Comparison of ENCODE assay signal across 11 cellular contexts in genomic region chr18:6741290-6741689, GRCh38. TPM values are rescaled to one million over a fixed set of nuclear protein-coding genes. Genes with fewer than 3 reads are reported as not detected.
A peak's percentile ranks its signal among the peaks of the same experiment; 100 is the strongest.
DNase-seq lines count a peak whose midpoint lies in the region; ATAC-seq and TF ChIP-seq lines count a peak whose summit lies in the region.
"Had no signal": no experiment of that assay in that cellular context is flagged by ENCODE, and none has a peak within 500 bp of the region (broad histone marks: within the 10 kb centered on the region; RNA-seq: fewer than 3 reads in every experiment).

No MANE protein-coding gene starts in this region.

- no peak for TF ChIP-seq CTCF in AG04450 (IDR thresholded peaks at IDR 0.05; ENCODE audit: low read depth, low read length)
- no peak for TF ChIP-seq CTCF in Panc1 (IDR thresholded peaks at IDR 0.05)
- no peak for TF ChIP-seq CTCF in esophagus squamous epithelium (IDR thresholded peaks at IDR 0.05)
- no peak for TF ChIP-seq CTCF in nephron (IDR thresholded peaks at IDR 0.05; ENCODE audit: unreplicated experiment in 3 of 3)

- peak overlapping the region; percentile 97 to 98 (median 97) for H3K27ac Mint-ChIP-seq in nephron
- H3K27ac Mint-ChIP-seq: CD14-positive monocyte had no signal

- H3K4me1 ChIP-seq in Panc1 (ENCODE audit: control insufficient read depth, insufficient read depth, low read length) (no peaks in the 10 kb centered on the region), esophagus squamous epithelium (peaks cover 0 to 21% (median 17%) of the 10 kb centered on the region in 3 donors)

- no peak for ATAC-seq in Panc1

- no peaks in the 10 kb centered on the region for H3K9me3 Mint-ChIP-seq in nephron

- CTCF ChIA-PET in AG04450 (lab: Charles Lee) (interaction anchor here (0.8 to 1.3 kb wide), 4 partner anchors 9 to 198 kb away, joined by 3 to 6 read pairs (median 4); no protein-coding TSS in a partner anchor), Panc1 (lab: Charles Lee) (no interaction called here)

- BruUV-seq in Panc1 (replicated peaks; lab: Mats Ljungman, UMichigan) = no TSS peak

- DNase-seq in AG04450 (ENCODE audit: low read depth, low spot score) (peak; percentile 95), Panc1 (ENCODE audit: low read depth, low spot score) (peak; percentile 24), esophagus squamous epithelium (lab: John Stamatoyannopoulos, UW) (no peak), NCI-H345 treated with DMSO at 0.1 percent for 48 hours (lab: John Stamatoyannopoulos, UW; ENCODE audit: unreplicated experiment) (no peak), G401 (ENCODE audit: low spot score) (no peak), NCI-H187 (lab: John Stamatoyannopoulos, UW) (no peak), NCI-H1048 (lab: John Stamatoyannopoulos, UW) (no peak)
- DNase-seq: activated T-cell treated with anti-CD3 and anti-CD28 coated beads for 4 hours had no signal

- WGBS in esophagus squamous epithelium, 2 donors = 13 to 16% methylated on average over 3 of the region's 3 CpGs

- POLR2A ChIA-PET in AG04450 (lab: Yijun Ruan, JAX) = interaction anchor here (1.1 to 1.8 kb wide), 5 partner anchors 9 to 180 kb away, joined by 3 to 22 read pairs (median 4); partner anchors contain the start of gene ARHGAP28
- POLR2A ChIA-PET in Panc1 (lab: Charles Lee) = no interaction called here

- in situ Hi-C loops in Panc1 (cut with HindIII; ENCODE audit: low pct_unique_long_range_greater_than_20kb, low sequenced_read_pairs) (no loop called here), G401 (cut with HindIII; ENCODE audit: low sequenced_read_pairs) (no loop called here)

- no peaks in the 10 kb centered on the region for H3K27me3 ChIP-seq in AG04450 (ENCODE audit: control insufficient read depth, insufficient read depth, low read length)
- no peaks in the 10 kb centered on the region for H3K27me3 ChIP-seq in Panc1 (ENCODE audit: control insufficient read depth, insufficient read depth, low read length)
- no peaks in the 10 kb centered on the region for H3K27me3 ChIP-seq in esophagus squamous epithelium

- H3K27me3 Mint-ChIP-seq in nephron (ENCODE audit: low read depth) = no peaks in the 10 kb centered on the region

- peaks cover 12% of the 10 kb centered on the region for H3K36me3 Mint-ChIP-seq in nephron (ENCODE audit: low read depth)
- H3K36me3 Mint-ChIP-seq: CD14-positive monocyte had no signal

- H3K36me3 ChIP-seq in Panc1 (ENCODE audit: control insufficient read depth, insufficient read depth, low read length) (no peaks in the 10 kb centered on the region), esophagus squamous epithelium (no peaks in the 10 kb centered on the region)

- intact Hi-C loops in Panc1 (cut with micrococcal nuclease; ENCODE audit: unreplicated experiment) = no loop called here
- intact Hi-C loops in esophagus squamous epithelium (cut with DNase I) = no loop called here

- H3K9me3 ChIP-seq in AG04450 (ENCODE audit: control insufficient read depth, insufficient read depth, low read length) (no peaks in the 10 kb centered on the region), Panc1 (ENCODE audit: control insufficient read depth, insufficient read depth, low read depth, low read length) (no peaks in the 10 kb centered on the region), esophagus squamous epithelium (no peaks in the 10 kb centered on the region)

- H3K27ac ChIP-seq in AG04450 (ENCODE audit: low read depth, low read length) (peak overlapping the region; percentile 77), Panc1 (ENCODE audit: low read length) (no peak overlapping the region), esophagus squamous epithelium (peak overlapping the region in 3 of 4 donors; percentile 58 to 83 (median 78))
- H3K27ac ChIP-seq: HL-60 had no signal

- peak overlapping the region in 2 of 3 experiments; percentile 38 to 59 for H3K4me3 Mint-ChIP-seq in nephron
- H3K4me3 Mint-ChIP-seq: CD14-positive monocyte had no signal

- no peak overlapping the region for H3K4me3 ChIP-seq in AG04450 (ENCODE audit: low read depth, low read length)
- no peak overlapping the region for H3K4me3 ChIP-seq in Panc1 (ENCODE audit: low read depth in 2 of 2, low read length in 2 of 2)
- H3K4me3 ChIP-seq in esophagus squamous epithelium = no peak overlapping the region

- peaks cover 81% of the 10 kb centered on the region for H3K4me1 Mint-ChIP-seq in nephron
- H3K4me1 Mint-ChIP-seq: CD14-positive monocyte had no signal

- TF ChIP-seq POLR2A in esophagus squamous epithelium (IDR thresholded peaks at IDR 0.05) = no peak

RNA-seq across cellular contexts. Expression of gene ARHGAP28, which starts 11.8 kb away (rescaled TPM):
- 30.6 and 38.2 TPM in 2 replicates for polyA plus RNA-seq in AG04450 (2011; rRNA removed)
- 41.1 and 45.7 TPM in 2 replicates for polyA minus RNA-seq in AG04450 (2011; rRNA and poly(A)+ RNA removed)
- total RNA-seq in Panc1 (2021; ENCODE audit: unreplicated experiment) (0.41 TPM), esophagus squamous epithelium (1 to 10 TPM; 1.2 to 4.8 (median 3.4) TPM)
- 0.42 TPM for polyA plus RNA-seq in Panc1 (2012; ENCODE audit: insufficient read length)
- total RNA-seq in G401 (2014; rRNA removed; shearing (Covaris generic)) = 0.61 and 1.0 TPM in 2 replicates
- polyA plus RNA-seq: CD14-positive monocyte had no signal

Comparison
In these comparisons a context has a peak if more than half of its experiments do, and no peak if none do; other contexts are left out.
1. DNase-seq: peak in AG04450 (single experiment) and Panc1 (single experiment); none in esophagus squamous epithelium (single experiment), NCI-H345 treated with DMSO at 0.1 percent for 48 hours (single experiment), G401 (single experiment), NCI-H187 (0 of 2) and NCI-H1048 (single experiment).